In the genomic region with DNA sequence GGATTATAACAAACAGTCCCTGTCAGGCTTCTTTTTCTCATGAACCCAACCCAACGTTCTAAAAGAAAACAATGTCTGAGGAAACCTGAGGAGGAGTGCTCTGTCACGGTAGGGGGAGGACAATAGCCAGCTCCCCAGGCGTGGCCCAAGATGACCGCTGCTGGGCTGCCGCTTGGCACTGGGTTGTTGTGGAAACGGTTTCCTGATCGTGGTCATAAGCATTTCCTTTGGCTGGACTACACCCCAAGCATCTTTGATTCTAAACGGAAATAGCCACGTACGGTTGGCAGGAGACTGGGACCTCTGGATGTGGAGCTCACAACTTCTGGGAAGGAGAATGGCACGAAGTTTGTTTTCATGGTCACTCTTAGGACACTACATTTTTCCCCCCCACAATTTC, we compare ENCODE assay signal across 29 cellular contexts. TPM values are rescaled to one million over a fixed set of nuclear protein-coding genes. Genes with fewer than 3 reads are reported as not detected.
DNase-seq lines count a peak whose midpoint lies in the region; ATAC-seq and TF ChIP-seq lines count a peak whose summit lies in the region.
"Had no signal": no experiment of that assay in that cellular context is flagged by ENCODE, and none has a peak within 500 bp of the region (broad histone marks: within the 10 kb centered on the region; RNA-seq: fewer than 3 reads in every experiment).

No MANE protein-coding gene starts in this region.

- no peaks in the 10 kb centered on the region for H3K36me3 ChIP-seq in lower lobe of right lung
- no peaks in the 10 kb centered on the region for H3K36me3 ChIP-seq in upper lobe of left lung
- H3K36me3 ChIP-seq: cardiac muscle cell, neural progenitor cell had no signal

- H3K27ac ChIP-seq in lower lobe of right lung (peak overlapping the region; percentile 59), upper lobe of left lung (peak overlapping the region; percentile 31 to 63 (median 44))
- H3K27ac ChIP-seq: cardiac muscle cell, neural progenitor cell had no signal

- TF ChIP-seq CTCF in lower lobe of right lung (IDR thresholded peaks at IDR 0.05): no peak
- no peak for TF ChIP-seq CTCF in upper lobe of left lung (IDR thresholded peaks at IDR 0.05)

- no peak for TF ChIP-seq POLR2A in upper lobe of left lung (IDR thresholded peaks at IDR 0.05)

- WGBS in upper lobe of left lung, 2 donors: 46 to 49% methylated on average over 11 of the region's 11 CpGs

- H3K9me3 ChIP-seq in lower lobe of right lung: no peaks in the 10 kb centered on the region
- no peaks in the 10 kb centered on the region for H3K9me3 ChIP-seq in upper lobe of left lung

- H3K4me1 ChIP-seq in lower lobe of right lung (peaks cover 41% of the 10 kb centered on the region), upper lobe of left lung (peaks cover 8 to 23% (median 18%) of the 10 kb centered on the region in 4 donors)
- H3K4me1 ChIP-seq: neural progenitor cell had no signal

- no peaks in the 10 kb centered on the region for H3K27me3 ChIP-seq in lower lobe of right lung (ENCODE audit: low read depth)
- H3K27me3 ChIP-seq in upper lobe of left lung: no peaks in the 10 kb centered on the region
- H3K27me3 ChIP-seq: cardiac muscle cell, neural progenitor cell had no signal

- peak in 2 of 4 donors; percentile 54 to 88 for TF ChIP-seq EP300 in upper lobe of left lung (IDR thresholded peaks at IDR 0.05)

- intact Hi-C loops in lower lobe of right lung (cut with DNase I): no loop called here

- H3K4me3 ChIP-seq in lower lobe of right lung (no peak overlapping the region), upper lobe of left lung (no peak overlapping the region)
- H3K4me3 ChIP-seq: cardiac muscle cell, coronary artery, neural progenitor cell had no signal

- ATAC-seq in esophagus mucosa (peak; percentile 56), lower lobe of right lung (peak; percentile 14 to 51), upper lobe of left lung (ENCODE audit: low FRiP score in 2 of 2) (peak in 1 of 2 donors; percentile 45), HG02981 (IDR thresholded peaks at IDR 0.05; ENCODE audit: unreplicated experiment) (no peak)
- ATAC-seq: WTC11 had no signal

- DNase-seq in NCI-H748 (lab: John Stamatoyannopoulos, UW; ENCODE audit: unreplicated experiment) (peak; percentile 64), NCI-H748 treated with DMSO at 0.1 percent for 48 hours (lab: John Stamatoyannopoulos, UW) (no peak), lower lobe of right lung (no peak), upper lobe of left lung (peak in 1 of 2 donors; percentile 40), NCI-H187 (lab: John Stamatoyannopoulos, UW) (no peak), GM19238 (ENCODE audit: insufficient read length, low spot score) (no peak)
- DNase-seq: 8988T; activated CD4-positive, alpha-beta T cell treated with anti-CD3 and anti-CD28 coated beads, Interleukin-2, amount 10 ng/mL, durations not matched to agents 7 days and 5 days; activated naive CD4-positive, alpha-beta T cell treated with anti-CD3 and anti-CD28 coated beads for 36 hours; activated T-cell treated with anti-CD3 and anti-CD28 coated beads, Interleukin-2, amount 50 U/mL, for 48 hours; amniotic stem cell; CD4-positive, alpha-beta memory T cell; endodermal cell; HFFc6; Kasumi-1; NCI-H1694 treated with DMSO at 0.1 percent for 48 hours; NCI-H2171; NCI-H510A treated with DMSO at 0.1 percent for 48 hours; NK-92 treated with Interleukin-12 subunit alpha and Interleukin-12 subunit beta, amount 100 ng/mL, for 24 hours; stimulated activated naive CD4-positive, alpha-beta T cell treated with Interleukin-2 at 50 U/mL for 16 hours; SW 1271; T-helper 9 cell had no signal

RNA-seq across cellular contexts. Expression of a gene that starts 30.4 kb away (rescaled TPM):
- total RNA-seq in esophagus mucosa (1.6 TPM), lower lobe of right lung (43.1 TPM), upper lobe of left lung (100 to 1,000 TPM in 1 of 6 donors, 10 to 100 TPM in 5; 16.8 to 201 (median 39.4) TPM)
- total RNA-seq: activated CD4-positive, alpha-beta T cell treated with anti-CD3 and anti-CD28 coated beads, Interleukin-2, amount 10 ng/mL, durations not matched to agents 7 days and 5 days; activated naive CD4-positive, alpha-beta T cell treated with anti-CD3 and anti-CD28 coated beads for 36 hours; cardiac muscle cell; CD4-positive, alpha-beta memory T cell; endodermal cell; posterior vena cava had no signal
